2 cellular contexts compared by ENCODE assay signal in the genomic region with DNA sequence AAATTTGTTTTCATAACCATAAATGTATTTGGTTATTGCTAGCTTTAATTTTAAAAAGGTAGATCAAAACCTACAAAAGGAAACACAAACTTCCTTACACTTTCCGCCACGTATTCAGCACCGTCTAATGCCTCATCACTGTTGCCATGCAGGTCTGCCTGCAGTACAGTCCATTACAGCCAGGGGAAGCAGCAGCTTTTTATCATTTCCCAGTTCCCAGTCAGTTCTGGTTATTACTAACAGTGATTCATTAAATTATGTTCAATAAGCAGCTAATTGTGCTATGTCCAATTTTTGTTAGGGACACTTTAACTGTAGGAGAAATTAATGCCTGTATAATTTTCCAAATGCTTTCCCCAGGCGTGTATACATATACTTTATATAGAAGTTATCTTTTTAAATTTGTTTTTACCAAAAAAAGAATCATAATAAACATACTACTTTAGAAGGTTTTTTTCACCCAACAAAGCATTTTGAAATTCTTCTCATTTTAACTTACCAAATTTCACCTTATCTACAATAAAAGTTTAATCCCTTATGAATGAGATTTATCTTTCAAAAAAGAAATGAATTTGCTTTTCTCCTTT.
TF ChIP-seq lines count a peak whose summit lies in the region.

No MANE protein-coding gene starts in this region.

TF ChIP-seq in IMR-90, 13 proteins besides CTCF, POLR2A, EP300 and RAD21 (continued from another document):
- TF ChIP-seq CHD1 (IDR thresholded peaks at IDR 0.05; ENCODE audit: low read depth, low read length) (no peak), NFE2L2 (IDR thresholded peaks at IDR 0.05; ENCODE audit: low read depth, low read length) (no peak; the same call in 1 of the 2 replicates), SMC3 (IDR thresholded peaks at IDR 0.05; ENCODE audit: low read depth, low read length) (peak; percentile 69), CEBPB (IDR thresholded peaks at IDR 0.05; ENCODE audit: low read depth, low read length) (no peak), MAFK (IDR thresholded peaks at IDR 0.05; ENCODE audit: low read depth, low read length) (no peak)
- TF ChIP-seq, protein P1, sequence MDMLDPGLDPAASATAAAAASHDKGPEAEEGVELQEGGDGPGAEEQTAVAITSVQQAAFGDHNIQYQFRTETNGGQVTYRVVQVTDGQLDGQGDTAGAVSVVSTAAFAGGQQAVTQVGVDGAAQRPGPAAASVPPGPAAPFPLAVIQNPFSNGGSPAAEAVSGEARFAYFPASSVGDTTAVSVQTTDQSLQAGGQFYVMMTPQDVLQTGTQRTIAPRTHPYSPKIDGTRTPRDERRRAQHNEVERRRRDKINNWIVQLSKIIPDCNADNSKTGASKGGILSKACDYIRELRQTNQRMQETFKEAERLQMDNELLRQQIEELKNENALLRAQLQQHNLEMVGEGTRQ (IDR thresholded peaks at IDR 0.05; ENCODE audit: low read depth, low read length), result no peak
- TF ChIP-seq, protein P2, sequence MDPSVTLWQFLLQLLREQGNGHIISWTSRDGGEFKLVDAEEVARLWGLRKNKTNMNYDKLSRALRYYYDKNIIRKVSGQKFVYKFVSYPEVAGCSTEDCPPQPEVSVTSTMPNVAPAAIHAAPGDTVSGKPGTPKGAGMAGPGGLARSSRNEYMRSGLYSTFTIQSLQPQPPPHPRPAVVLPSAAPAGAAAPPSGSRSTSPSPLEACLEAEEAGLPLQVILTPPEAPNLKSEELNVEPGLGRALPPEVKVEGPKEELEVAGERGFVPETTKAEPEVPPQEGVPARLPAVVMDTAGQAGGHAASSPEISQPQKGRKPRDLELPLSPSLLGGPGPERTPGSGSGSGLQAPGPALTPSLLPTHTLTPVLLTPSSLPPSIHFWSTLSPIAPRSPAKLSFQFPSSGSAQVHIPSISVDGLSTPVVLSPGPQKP (IDR thresholded peaks at IDR 0.05; ENCODE audit: borderline replicate concordance, low read depth, low read length), result no peak
TF ChIP-seq in IMR-90: peak in this region for 2.

TF ChIP-seq in HepG2, 621 proteins besides CTCF, POLR2A, EP300 and RAD21 (continued from another document and continues in another):
- TF ChIP-seq, protein P3, sequence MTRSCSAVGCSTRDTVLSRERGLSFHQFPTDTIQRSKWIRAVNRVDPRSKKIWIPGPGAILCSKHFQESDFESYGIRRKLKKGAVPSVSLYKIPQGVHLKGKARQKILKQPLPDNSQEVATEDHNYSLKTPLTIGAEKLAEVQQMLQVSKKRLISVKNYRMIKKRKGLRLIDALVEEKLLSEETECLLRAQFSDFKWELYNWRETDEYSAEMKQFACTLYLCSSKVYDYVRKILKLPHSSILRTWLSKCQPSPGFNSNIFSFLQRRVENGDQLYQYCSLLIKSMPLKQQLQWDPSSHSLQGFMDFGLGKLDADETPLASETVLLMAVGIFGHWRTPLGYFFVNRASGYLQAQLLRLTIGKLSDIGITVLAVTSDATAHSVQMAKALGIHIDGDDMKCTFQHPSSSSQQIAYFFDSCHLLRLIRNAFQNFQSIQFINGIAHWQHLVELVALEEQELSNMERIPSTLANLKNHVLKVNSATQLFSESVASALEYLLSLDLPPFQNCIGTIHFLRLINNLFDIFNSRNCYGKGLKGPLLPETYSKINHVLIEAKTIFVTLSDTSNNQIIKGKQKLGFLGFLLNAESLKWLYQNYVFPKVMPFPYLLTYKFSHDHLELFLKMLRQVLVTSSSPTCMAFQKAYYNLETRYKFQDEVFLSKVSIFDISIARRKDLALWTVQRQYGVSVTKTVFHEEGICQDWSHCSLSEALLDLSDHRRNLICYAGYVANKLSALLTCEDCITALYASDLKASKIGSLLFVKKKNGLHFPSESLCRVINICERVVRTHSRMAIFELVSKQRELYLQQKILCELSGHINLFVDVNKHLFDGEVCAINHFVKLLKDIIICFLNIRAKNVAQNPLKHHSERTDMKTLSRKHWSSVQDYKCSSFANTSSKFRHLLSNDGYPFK (CRISPR knock-in tag; IDR thresholded peaks at IDR 0.05; ENCODE audit: borderline replicate concordance), result no peak
- TF ChIP-seq, protein P4, sequence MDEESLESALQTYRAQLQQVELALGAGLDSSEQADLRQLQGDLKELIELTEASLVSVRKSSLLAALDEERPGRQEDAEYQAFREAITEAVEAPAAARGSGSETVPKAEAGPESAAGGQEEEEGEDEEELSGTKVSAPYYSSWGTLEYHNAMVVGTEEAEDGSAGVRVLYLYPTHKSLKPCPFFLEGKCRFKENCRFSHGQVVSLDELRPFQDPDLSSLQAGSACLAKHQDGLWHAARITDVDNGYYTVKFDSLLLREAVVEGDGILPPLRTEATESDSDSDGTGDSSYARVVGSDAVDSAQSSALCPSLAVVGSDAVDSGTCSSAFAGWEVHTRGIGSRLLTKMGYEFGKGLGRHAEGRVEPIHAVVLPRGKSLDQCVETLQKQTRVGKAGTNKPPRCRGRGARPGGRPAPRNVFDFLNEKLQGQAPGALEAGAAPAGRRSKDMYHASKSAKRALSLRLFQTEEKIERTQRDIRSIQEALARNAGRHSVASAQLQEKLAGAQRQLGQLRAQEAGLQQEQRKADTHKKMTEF (CRISPR knock-in tag; IDR thresholded peaks at IDR 0.05), result no peak
- TF ChIP-seq ZNF446 (CRISPR knock-in tag; IDR thresholded peaks at IDR 0.05), result no peak
- TF ChIP-seq, protein P1 (IDR thresholded peaks at IDR 0.05; ENCODE audit: low read depth, low read length), result no peak
- TF ChIP-seq, protein P1 (CRISPR knock-in tag; IDR thresholded peaks at IDR 0.05; ENCODE audit: borderline replicate concordance), result no peak
- TF ChIP-seq SNAPC2 (CRISPR knock-in tag; IDR thresholded peaks at IDR 0.05), result no peak
- TF ChIP-seq ERF (CRISPR knock-in tag; IDR thresholded peaks at IDR 0.05), result no peak
- TF ChIP-seq RFXAP (CRISPR knock-in tag; IDR thresholded peaks at IDR 0.05; ENCODE audit: borderline replicate concordance), result peak; percentile 88
- TF ChIP-seq, protein P5, sequence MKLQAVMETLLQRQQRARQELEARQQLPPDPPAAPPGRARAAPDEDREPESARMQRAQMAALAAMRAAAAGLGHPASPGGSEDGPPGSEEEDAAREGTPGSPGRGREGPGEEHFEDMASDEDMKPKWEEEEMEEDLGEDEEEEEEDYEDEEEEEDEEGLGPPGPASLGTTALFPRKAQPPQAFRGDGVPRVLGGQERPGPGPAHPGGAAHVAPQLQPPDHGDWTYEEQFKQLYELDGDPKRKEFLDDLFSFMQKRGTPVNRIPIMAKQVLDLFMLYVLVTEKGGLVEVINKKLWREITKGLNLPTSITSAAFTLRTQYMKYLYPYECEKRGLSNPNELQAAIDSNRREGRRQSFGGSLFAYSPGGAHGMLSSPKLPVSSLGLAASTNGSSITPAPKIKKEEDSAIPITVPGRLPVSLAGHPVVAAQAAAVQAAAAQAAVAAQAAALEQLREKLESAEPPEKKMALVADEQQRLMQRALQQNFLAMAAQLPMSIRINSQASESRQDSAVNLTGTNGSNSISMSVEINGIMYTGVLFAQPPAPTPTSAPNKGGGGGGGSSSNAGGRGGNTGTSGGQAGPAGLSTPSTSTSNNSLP (IDR thresholded peaks at IDR 0.05; ENCODE audit: low read depth, low read length), result 0 out of 2 replicates have a peak, but pooled peaks have one; percentile 12
- no peak for TF ChIP-seq RBFOX2 (IDR thresholded peaks at IDR 0.05; ENCODE audit: low read depth, low read length)
- no peak for TF ChIP-seq IKZF1 (IDR thresholded peaks at IDR 0.05)
- no peak for TF ChIP-seq NFYC (CRISPR knock-in tag; IDR thresholded peaks at IDR 0.05)
- no peak for TF ChIP-seq ZNF3 (CRISPR knock-in tag; IDR thresholded peaks at IDR 0.05)
- TF ChIP-seq, protein P6, sequence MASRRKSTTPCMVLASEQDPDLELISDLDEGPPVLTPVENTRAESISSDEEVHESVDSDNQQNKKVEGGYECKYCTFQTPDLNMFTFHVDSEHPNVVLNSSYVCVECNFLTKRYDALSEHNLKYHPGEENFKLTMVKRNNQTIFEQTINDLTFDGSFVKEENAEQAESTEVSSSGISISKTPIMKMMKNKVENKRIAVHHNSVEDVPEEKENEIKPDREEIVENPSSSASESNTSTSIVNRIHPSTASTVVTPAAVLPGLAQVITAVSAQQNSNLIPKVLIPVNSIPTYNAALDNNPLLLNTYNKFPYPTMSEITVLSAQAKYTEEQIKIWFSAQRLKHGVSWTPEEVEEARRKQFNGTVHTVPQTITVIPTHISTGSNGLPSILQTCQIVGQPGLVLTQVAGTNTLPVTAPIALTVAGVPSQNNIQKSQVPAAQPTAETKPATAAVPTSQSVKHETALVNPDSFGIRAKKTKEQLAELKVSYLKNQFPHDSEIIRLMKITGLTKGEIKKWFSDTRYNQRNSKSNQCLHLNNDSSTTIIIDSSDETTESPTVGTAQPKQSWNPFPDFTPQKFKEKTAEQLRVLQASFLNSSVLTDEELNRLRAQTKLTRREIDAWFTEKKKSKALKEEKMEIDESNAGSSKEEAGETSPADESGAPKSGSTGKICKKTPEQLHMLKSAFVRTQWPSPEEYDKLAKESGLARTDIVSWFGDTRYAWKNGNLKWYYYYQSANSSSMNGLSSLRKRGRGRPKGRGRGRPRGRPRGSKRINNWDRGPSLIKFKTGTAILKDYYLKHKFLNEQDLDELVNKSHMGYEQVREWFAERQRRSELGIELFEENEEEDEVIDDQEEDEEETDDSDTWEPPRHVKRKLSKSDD (CRISPR knock-in tag; IDR thresholded peaks at IDR 0.05; ENCODE audit: low read depth), result no peak
- TF ChIP-seq HNF4A (CRISPR knock-in tag; IDR thresholded peaks at IDR 0.05), result no peak
- TF ChIP-seq ZNF652 (CRISPR knock-in tag; IDR thresholded peaks at IDR 0.05; ENCODE audit: borderline replicate concordance, low read depth), result no peak
- TF ChIP-seq ZNF20 (CRISPR knock-in tag; IDR thresholded peaks at IDR 0.05), result no peak
- no peak for TF ChIP-seq NCOA2 (CRISPR knock-in tag; IDR thresholded peaks at IDR 0.05)
- no peak for TF ChIP-seq TBL1XR1 (IDR thresholded peaks at IDR 0.05; ENCODE audit: borderline replicate concordance, low read length, partially characterized antibody)
- no peak for TF ChIP-seq HNRNPL (IDR thresholded peaks at IDR 0.05; ENCODE audit: low read depth, low read length)
- 0 out of 2 replicates have a peak, but pooled peaks have one; percentile 19 for TF ChIP-seq MIXL1 (CRISPR knock-in tag; IDR thresholded peaks at IDR 0.05)
- no peak for TF ChIP-seq ZNF331 (CRISPR knock-in tag; IDR thresholded peaks at IDR 0.05)
- TF ChIP-seq ZNF460 (CRISPR knock-in tag; IDR thresholded peaks at IDR 0.05; ENCODE audit: borderline replicate concordance), result no peak
- TF ChIP-seq, protein P7, sequence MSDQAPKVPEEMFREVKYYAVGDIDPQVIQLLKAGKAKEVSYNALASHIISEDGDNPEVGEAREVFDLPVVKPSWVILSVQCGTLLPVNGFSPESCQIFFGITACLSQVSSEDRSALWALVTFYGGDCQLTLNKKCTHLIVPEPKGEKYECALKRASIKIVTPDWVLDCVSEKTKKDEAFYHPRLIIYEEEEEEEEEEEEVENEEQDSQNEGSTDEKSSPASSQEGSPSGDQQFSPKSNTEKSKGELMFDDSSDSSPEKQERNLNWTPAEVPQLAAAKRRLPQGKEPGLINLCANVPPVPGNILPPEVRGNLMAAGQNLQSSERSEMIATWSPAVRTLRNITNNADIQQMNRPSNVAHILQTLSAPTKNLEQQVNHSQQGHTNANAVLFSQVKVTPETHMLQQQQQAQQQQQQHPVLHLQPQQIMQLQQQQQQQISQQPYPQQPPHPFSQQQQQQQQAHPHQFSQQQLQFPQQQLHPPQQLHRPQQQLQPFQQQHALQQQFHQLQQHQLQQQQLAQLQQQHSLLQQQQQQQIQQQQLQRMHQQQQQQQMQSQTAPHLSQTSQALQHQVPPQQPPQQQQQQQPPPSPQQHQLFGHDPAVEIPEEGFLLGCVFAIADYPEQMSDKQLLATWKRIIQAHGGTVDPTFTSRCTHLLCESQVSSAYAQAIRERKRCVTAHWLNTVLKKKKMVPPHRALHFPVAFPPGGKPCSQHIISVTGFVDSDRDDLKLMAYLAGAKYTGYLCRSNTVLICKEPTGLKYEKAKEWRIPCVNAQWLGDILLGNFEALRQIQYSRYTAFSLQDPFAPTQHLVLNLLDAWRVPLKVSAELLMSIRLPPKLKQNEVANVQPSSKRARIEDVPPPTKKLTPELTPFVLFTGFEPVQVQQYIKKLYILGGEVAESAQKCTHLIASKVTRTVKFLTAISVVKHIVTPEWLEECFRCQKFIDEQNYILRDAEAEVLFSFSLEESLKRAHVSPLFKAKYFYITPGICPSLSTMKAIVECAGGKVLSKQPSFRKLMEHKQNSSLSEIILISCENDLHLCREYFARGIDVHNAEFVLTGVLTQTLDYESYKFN (CRISPR knock-in tag; conservative IDR thresholded peaks at IDR 0.05), result no peak
- TF ChIP-seq, protein P8, sequence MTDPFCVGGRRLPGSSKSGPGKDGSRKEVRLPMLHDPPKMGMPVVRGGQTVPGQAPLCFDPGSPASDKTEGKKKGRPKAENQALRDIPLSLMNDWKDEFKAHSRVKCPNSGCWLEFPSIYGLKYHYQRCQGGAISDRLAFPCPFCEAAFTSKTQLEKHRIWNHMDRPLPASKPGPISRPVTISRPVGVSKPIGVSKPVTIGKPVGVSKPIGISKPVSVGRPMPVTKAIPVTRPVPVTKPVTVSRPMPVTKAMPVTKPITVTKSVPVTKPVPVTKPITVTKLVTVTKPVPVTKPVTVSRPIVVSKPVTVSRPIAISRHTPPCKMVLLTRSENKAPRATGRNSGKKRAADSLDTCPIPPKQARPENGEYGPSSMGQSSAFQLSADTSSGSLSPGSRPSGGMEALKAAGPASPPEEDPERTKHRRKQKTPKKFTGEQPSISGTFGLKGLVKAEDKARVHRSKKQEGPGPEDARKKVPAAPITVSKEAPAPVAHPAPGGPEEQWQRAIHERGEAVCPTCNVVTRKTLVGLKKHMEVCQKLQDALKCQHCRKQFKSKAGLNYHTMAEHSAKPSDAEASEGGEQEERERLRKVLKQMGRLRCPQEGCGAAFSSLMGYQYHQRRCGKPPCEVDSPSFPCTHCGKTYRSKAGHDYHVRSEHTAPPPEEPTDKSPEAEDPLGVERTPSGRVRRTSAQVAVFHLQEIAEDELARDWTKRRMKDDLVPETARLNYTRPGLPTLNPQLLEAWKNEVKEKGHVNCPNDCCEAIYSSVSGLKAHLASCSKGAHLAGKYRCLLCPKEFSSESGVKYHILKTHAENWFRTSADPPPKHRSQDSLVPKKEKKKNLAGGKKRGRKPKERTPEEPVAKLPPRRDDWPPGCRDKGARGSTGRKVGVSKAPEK (CRISPR knock-in tag; IDR thresholded peaks at IDR 0.05; ENCODE audit: borderline replicate concordance), result no peak
- peak; percentile 97 for TF ChIP-seq RFX5 (IDR thresholded peaks at IDR 0.05; ENCODE audit: low read depth, low read length)
